ENCODE assay signal across 9 cellular contexts in genomic region chr12:91422811-91423210, GRCh38.
"Had no signal": no experiment of that assay in that cellular context is flagged by ENCODE, and none has a peak within 500 bp of the region (broad histone marks: within the 10 kb centered on the region; RNA-seq: fewer than 3 reads in every experiment).

No MANE protein-coding gene starts in this region.

- H3K36me3 Mint-ChIP-seq: activated naive CD4-positive, alpha-beta T cell treated with anti-CD3 and anti-CD28 coated beads, Interleukin-2, amount 10 ng/mL, durations not matched to agents 7 days and 5 days; naive thymus-derived CD4-positive, alpha-beta T cell; stimulated activated naive B cell treated with anti-CD40 and anti-IgM and Interleukin-4, amounts not matched to agents 10 μg/mL and 1 μg/mL and 100 μg/mL, for 72 hours had no signal

- ATAC-seq: activated T-helper 17 cell treated with anti-CD3 and anti-CD28 coated beads, Interleukin-2, amount 50 U/mL, for 72 hours; gastroesophageal sphincter; heart right ventricle; left lobe of liver; naive thymus-derived CD4-positive, alpha-beta T cell; stimulated activated naive B cell treated with anti-CD40 and anti-IgM and Interleukin-4, amounts not matched to agents 10 μg/mL and 1 μg/mL and 100 μg/mL, for 72 hours had no signal

- H3K9me3 Mint-ChIP-seq: activated naive CD4-positive, alpha-beta T cell treated with anti-CD3 and anti-CD28 coated beads, Interleukin-2, amount 10 ng/mL, durations not matched to agents 7 days and 5 days; activated T-helper 17 cell treated with anti-CD3 and anti-CD28 coated beads, Interleukin-2, amount 50 U/mL, for 72 hours; naive thymus-derived CD4-positive, alpha-beta T cell; stimulated activated naive B cell treated with anti-CD40 and anti-IgM and Interleukin-4, amounts not matched to agents 10 μg/mL and 1 μg/mL and 100 μg/mL, for 72 hours had no signal

- H3K27ac Mint-ChIP-seq: activated naive CD4-positive, alpha-beta T cell treated with anti-CD3 and anti-CD28 coated beads, Interleukin-2, amount 10 ng/mL, durations not matched to agents 7 days and 5 days; activated T-helper 17 cell treated with anti-CD3 and anti-CD28 coated beads, Interleukin-2, amount 50 U/mL, for 72 hours; naive thymus-derived CD4-positive, alpha-beta T cell; stimulated activated naive B cell treated with anti-CD40 and anti-IgM and Interleukin-4, amounts not matched to agents 10 μg/mL and 1 μg/mL and 100 μg/mL, for 72 hours had no signal

- H3K27me3 Mint-ChIP-seq: activated naive CD4-positive, alpha-beta T cell treated with anti-CD3 and anti-CD28 coated beads, Interleukin-2, amount 10 ng/mL, durations not matched to agents 7 days and 5 days had no signal

- H3K4me3 Mint-ChIP-seq: activated naive CD4-positive, alpha-beta T cell treated with anti-CD3 and anti-CD28 coated beads, Interleukin-2, amount 10 ng/mL, durations not matched to agents 7 days and 5 days; activated T-helper 17 cell treated with anti-CD3 and anti-CD28 coated beads, Interleukin-2, amount 50 U/mL, for 72 hours; naive thymus-derived CD4-positive, alpha-beta T cell; stimulated activated naive B cell treated with anti-CD40 and anti-IgM and Interleukin-4, amounts not matched to agents 10 μg/mL and 1 μg/mL and 100 μg/mL, for 72 hours had no signal

- H3K4me1 Mint-ChIP-seq: activated naive CD4-positive, alpha-beta T cell treated with anti-CD3 and anti-CD28 coated beads, Interleukin-2, amount 10 ng/mL, durations not matched to agents 7 days and 5 days; activated T-helper 17 cell treated with anti-CD3 and anti-CD28 coated beads, Interleukin-2, amount 50 U/mL, for 72 hours; naive thymus-derived CD4-positive, alpha-beta T cell; stimulated activated naive B cell treated with anti-CD40 and anti-IgM and Interleukin-4, amounts not matched to agents 10 μg/mL and 1 μg/mL and 100 μg/mL, for 72 hours had no signal

- DNase-seq: activated naive CD4-positive, alpha-beta T cell treated with anti-CD3 and anti-CD28 coated beads, Interleukin-2, amount 10 ng/mL, durations not matched to agents 7 days and 5 days; heart right ventricle; naive thymus-derived CD4-positive, alpha-beta T cell; retina; stimulated activated naive B cell treated with anti-CD40 and anti-IgM and Interleukin-4, amounts not matched to agents 10 μg/mL and 1 μg/mL and 100 μg/mL, for 72 hours; T-helper 2 cell had no signal
